Comparison of ENCODE assay signal across 8 cellular contexts in the genomic region with DNA sequence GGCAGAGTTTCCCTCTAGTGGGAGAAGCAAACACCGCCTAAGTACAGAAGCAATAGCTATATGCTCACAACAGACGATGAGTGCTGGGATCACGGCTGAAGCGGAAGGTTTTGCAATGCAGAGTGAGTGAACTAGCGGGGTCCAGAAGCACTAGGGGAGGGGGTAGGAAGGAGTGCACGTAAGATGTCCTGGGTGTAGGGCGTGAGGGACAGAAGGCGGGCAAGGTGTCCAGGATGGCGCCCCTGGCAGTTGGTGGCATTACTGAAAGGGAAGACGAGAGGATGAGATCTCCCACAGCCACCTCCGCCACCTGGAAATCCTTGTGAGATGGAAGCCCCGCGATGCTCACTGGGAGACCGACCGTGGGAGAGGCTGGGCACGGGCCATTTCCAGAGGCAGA.
A peak's percentile ranks its signal among the peaks of the same experiment; 100 is the strongest.
DNase-seq lines count a peak whose midpoint lies in the region; ATAC-seq and TF ChIP-seq lines count a peak whose summit lies in the region.

No MANE protein-coding gene starts in this region.

- H3K27me3 Mint-ChIP-seq in chondrocyte (ENCODE audit: low read depth) (no peaks in the 10 kb centered on the region), neural progenitor cell (ENCODE audit: insufficient read depth, low read depth) (peaks cover 9% of the 10 kb centered on the region)

- DNase-seq in BJ (ENCODE audit: low read depth) (no peak), PC-3 (no peak), chondrocyte (ENCODE audit: low spot score) (no peak), neural progenitor cell (ENCODE audit: low spot score) (no peak), OCI-LY7 (ENCODE audit: low spot score) (no peak), mucosa of gallbladder (ENCODE audit: low spot score) (no peak), erythroblast (lab: John Stamatoyannopoulos, UW) (no peak)

- CTCF ChIA-PET in BJ (lab: Yijun Ruan, JAX) (interaction anchor here (0.8 to 3.7 kb wide), 5 partner anchors 12 to 125 kb away, joined by 3 to 18 read pairs (median 4); no protein-coding TSS in a partner anchor), PC-3 (lab: Charles Lee) (no interaction called here), OCI-LY7 (lab: Charles Lee; ENCODE audit: unreplicated experiment) (no interaction called here)

- peaks cover 3% of the 10 kb centered on the region; the same call in 1 of the 2 replicates for H3K36me3 ChIP-seq in BJ (ENCODE audit: control insufficient read depth, insufficient read depth, low read length)
- H3K36me3 ChIP-seq in PC-3 (ENCODE audit: low read depth, low read length): peaks cover 26% of the 10 kb centered on the region
- H3K36me3 ChIP-seq in neural progenitor cell: no peaks in the 10 kb centered on the region
- H3K36me3 ChIP-seq in OCI-LY7 (ENCODE audit: insufficient read depth, low read length): peaks cover 100% of the 10 kb centered on the region

- H3K9ac ChIP-seq in PC-3 (ENCODE audit: low read length): peak overlapping the region; percentile 56
- no peak overlapping the region for H3K9ac ChIP-seq in neural progenitor cell

- POLR2A ChIA-PET in BJ (lab: Charles Lee): no interaction called here
- POLR2A ChIA-PET in PC-3 (lab: Charles Lee; ENCODE audit: unreplicated experiment): interaction anchor here (0.6 kb wide), 2 partner anchors 9 to 89 kb away, joined by 5 read pairs; no protein-coding TSS in a partner anchor
- POLR2A ChIA-PET in OCI-LY7 (lab: Charles Lee): interaction anchor here (0.9 to 6.2 kb wide), 7 partner anchors 12 to 51 kb away, joined by 3 to 42 read pairs (median 3); no protein-coding TSS in a partner anchor

- H4K20me1 ChIP-seq in PC-3 (ENCODE audit: low read length): no peaks in the 10 kb centered on the region
- H4K20me1 ChIP-seq in neural progenitor cell (ENCODE audit: low read depth): no peaks in the 10 kb centered on the region
- peaks cover 69% of the 10 kb centered on the region for H4K20me1 ChIP-seq in OCI-LY7 (ENCODE audit: insufficient read depth, low read length)

- peak overlapping the region; percentile 85 for H3K27ac ChIP-seq in PC-3 (ENCODE audit: low read length)
- H3K27ac ChIP-seq in neural progenitor cell: no peak overlapping the region
- no peak overlapping the region for H3K27ac ChIP-seq in OCI-LY7 (ENCODE audit: low read depth, low read length, poor library complexity, severe bottlenecking)

- H3K4me3 Mint-ChIP-seq in chondrocyte (ENCODE audit: unreplicated experiment) (peak overlapping the region; percentile 52), neural progenitor cell (peak overlapping the region; percentile 51)

- ATAC-seq in PC-3 (no peak), GM21381 (IDR thresholded peaks at IDR 0.05; ENCODE audit: unreplicated experiment) (no peak)

- H3K9me3 ChIP-seq in PC-3 (ENCODE audit: low read length) (no peaks in the 10 kb centered on the region), neural progenitor cell (ENCODE audit: low read depth) (no peaks in the 10 kb centered on the region), OCI-LY7 (ENCODE audit: low read length) (no peaks in the 10 kb centered on the region)

- H3K9me3 Mint-ChIP-seq in chondrocyte (ENCODE audit: low read depth) (no peaks in the 10 kb centered on the region), neural progenitor cell (no peaks in the 10 kb centered on the region)

- H3K27ac Mint-ChIP-seq in chondrocyte (ENCODE audit: unreplicated experiment) (peak overlapping the region; percentile 98), neural progenitor cell (no peak overlapping the region)

- TF ChIP-seq CTCF in BJ (IDR thresholded peaks at IDR 0.05; ENCODE audit: insufficient read depth, low read depth, low read length): 0 out of 2 replicates have a peak, but pooled peaks have one; percentile 15
- no peak for TF ChIP-seq CTCF in PC-3 (conservative IDR thresholded peaks at IDR 0.05; ENCODE audit: low read depth, low read length)
- TF ChIP-seq CTCF in chondrocyte (IDR thresholded peaks at IDR 0.05): peak; percentile 32
- no peak for TF ChIP-seq CTCF in neural progenitor cell (IDR thresholded peaks at IDR 0.05)
- TF ChIP-seq CTCF in OCI-LY7 (conservative IDR thresholded peaks at IDR 0.05; ENCODE audit: low read length): no peak

- H3K36me3 Mint-ChIP-seq in chondrocyte (ENCODE audit: low read depth) (peaks cover 3% of the 10 kb centered on the region), neural progenitor cell (peaks cover 6% of the 10 kb centered on the region)

- BruUV-seq in PC-3 (replicated peaks; lab: Mats Ljungman, UMichigan) (TSS peak; percentile 25), OCI-LY7 (replicated peaks; lab: Mats Ljungman, UMichigan) (no TSS peak)

- H3K4me1 ChIP-seq in PC-3 (ENCODE audit: insufficient read depth, low read length): peaks cover 90% of the 10 kb centered on the region
- H3K4me1 ChIP-seq in neural progenitor cell: no peaks in the 10 kb centered on the region
- peaks cover 94% of the 10 kb centered on the region for H3K4me1 ChIP-seq in OCI-LY7 (ENCODE audit: insufficient read depth, low read length, poor library complexity, severe bottlenecking)

- H2AFZ ChIP-seq in PC-3 (ENCODE audit: low read length) (no peak overlapping the region), neural progenitor cell (replicated peaks) (no peak overlapping the region), OCI-LY7 (ENCODE audit: low read length) (no peak overlapping the region)

- H3F3A ChIP-seq in PC-3 (ENCODE audit: low read length, unreplicated experiment) (peaks cover 13% of the 10 kb centered on the region), neural progenitor cell (ENCODE audit: low read depth) (no peaks in the 10 kb centered on the region)

- H3K9me2 ChIP-seq in PC-3 (replicated peaks; ENCODE audit: low read length): no peaks in the 10 kb centered on the region
- no peaks in the 10 kb centered on the region for H3K9me2 ChIP-seq in OCI-LY7 (ENCODE audit: insufficient read depth, low read length)

- no peaks in the 10 kb centered on the region for H3K27me3 ChIP-seq in BJ (ENCODE audit: control insufficient read depth, insufficient read depth, low read length)
- no peaks in the 10 kb centered on the region for H3K27me3 ChIP-seq in PC-3 (ENCODE audit: low read length)
- no peaks in the 10 kb centered on the region for H3K27me3 ChIP-seq in neural progenitor cell

- intact Hi-C loops in PC-3 (cut with micrococcal nuclease) (no loop called here), OCI-LY7 (cut with micrococcal nuclease; ENCODE audit: unreplicated experiment) (no loop called here)

- no peak overlapping the region for H3K4me3 ChIP-seq in BJ (ENCODE audit: low read depth, low read length)
- peak overlapping the region; percentile 54 for H3K4me3 ChIP-seq in PC-3 (ENCODE audit: low read length)
- H3K4me3 ChIP-seq in neural progenitor cell: no peak overlapping the region
- no peak overlapping the region for H3K4me3 ChIP-seq in OCI-LY7 (ENCODE audit: low read depth, low read length, poor library complexity, severe bottlenecking)

- H3K79me2 ChIP-seq in PC-3 (ENCODE audit: low read length): peaks cover 95% of the 10 kb centered on the region
- H3K79me2 ChIP-seq in neural progenitor cell (ENCODE audit: low read depth): no peaks in the 10 kb centered on the region
- H3K79me2 ChIP-seq in OCI-LY7 (ENCODE audit: insufficient read depth, low read depth, low read length): peaks cover 100% of the 10 kb centered on the region

- peaks cover 98% of the 10 kb centered on the region for H3K4me1 Mint-ChIP-seq in chondrocyte (ENCODE audit: low read depth)
- H3K4me1 Mint-ChIP-seq in neural progenitor cell: peaks cover 28% of the 10 kb centered on the region

- no peak for TF ChIP-seq POLR2A in erythroblast (IDR thresholded peaks at IDR 0.05; ENCODE audit: low read length)

- peak overlapping the region; percentile 79 for H3K4me2 ChIP-seq in PC-3 (ENCODE audit: low read length)
- H3K4me2 ChIP-seq in neural progenitor cell: no peak overlapping the region
- H3K4me2 ChIP-seq in OCI-LY7 (ENCODE audit: low read length): no peak overlapping the region

Comparison
In these comparisons a context has a peak if more than half of its experiments do, and no peak if none do; other contexts are left out.
1. CTCF ChIP-seq: peak in BJ (single experiment) and chondrocyte (single experiment); none in PC-3 (single experiment), neural progenitor cell (single experiment) and OCI-LY7 (single experiment).